Comparison of ENCODE assay signal across 8 cellular contexts in the genomic region with DNA sequence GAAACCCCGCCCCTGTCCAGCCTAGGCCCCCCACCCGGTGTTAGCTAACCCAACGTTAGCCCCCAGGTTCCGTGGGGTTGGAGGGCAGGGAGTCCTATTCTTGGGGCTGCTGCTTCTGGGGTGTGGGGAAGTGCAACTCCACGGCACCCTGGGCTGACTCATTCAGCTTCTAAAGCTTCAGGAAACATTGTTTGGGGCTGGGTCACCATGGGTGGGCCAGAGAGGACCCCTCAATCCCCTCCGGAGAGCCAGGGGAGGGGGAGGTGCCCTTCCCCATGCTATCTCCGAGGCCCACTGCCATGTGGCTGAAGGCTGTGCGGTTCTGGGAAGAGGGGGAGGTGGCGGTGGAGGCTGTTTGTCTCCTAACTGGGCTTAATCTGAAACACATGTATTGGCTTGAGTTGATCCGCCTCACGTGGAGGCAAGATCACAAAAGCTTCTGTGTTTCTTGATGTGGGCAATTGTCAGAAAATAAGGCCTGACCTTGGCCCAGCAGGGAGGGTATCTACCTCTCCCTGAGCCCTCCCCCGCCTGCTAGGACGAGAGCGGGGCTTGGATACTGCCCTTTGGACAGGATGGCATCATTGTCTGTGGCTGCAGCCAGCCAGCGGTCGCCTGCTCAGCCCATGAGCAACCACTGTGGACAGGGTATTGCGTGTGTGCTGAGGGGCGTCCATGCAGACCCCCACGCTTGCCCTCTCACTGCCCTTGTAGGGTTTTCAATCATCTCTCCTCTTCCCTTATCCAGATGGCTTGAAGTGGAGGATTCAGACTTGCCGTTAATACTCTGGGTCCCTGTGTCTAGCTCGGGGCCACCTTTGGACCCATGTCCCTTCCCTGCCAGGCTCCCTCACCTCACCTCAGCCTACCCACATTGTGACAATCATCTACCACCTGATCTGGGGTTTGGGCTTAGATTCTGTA. TPM values are rescaled to one million over a fixed set of nuclear protein-coding genes. Genes with fewer than 3 reads are reported as not detected.
DNase-seq lines count a peak whose midpoint lies in the region; ATAC-seq, FAIRE-seq and TF ChIP-seq lines count a peak whose summit lies in the region.

No MANE protein-coding gene starts in this region.

- no peaks in the 10 kb centered on the region for H3K9me3 Mint-ChIP-seq in stimulated activated memory B cell treated with anti-CD40 and anti-IgM and Interleukin-4, amounts not matched to agents 10 μg/mL and 1 μg/mL and 100 μg/mL, for 72 hours

- DNase-seq in AG04449 (ENCODE audit: low read depth, low spot score) = no peak
- DNase-seq in HuH-7 (ENCODE audit: low spot score) = peak; percentile 46
- peak in 2 of 7 donors; percentile 32 to 36 for DNase-seq in adrenal gland
- DNase-seq in urothelium cell line (ENCODE audit: low spot score) = no peak
- no peak for DNase-seq in NCI-H446 treated with DMSO at 0.1 percent for 48 hours (lab: John Stamatoyannopoulos, UW)
- no peak for DNase-seq in NCI-H1092 treated with DMSO at 0.1 percent for 48 hours (lab: John Stamatoyannopoulos, UW)

- TF ChIP-seq CTCF in AG04449 (IDR thresholded peaks at IDR 0.05; ENCODE audit: insufficient read depth, low read length, missing control alignments) (no peak), adrenal gland (IDR thresholded peaks at IDR 0.05) (no peak)

- H3K27ac Mint-ChIP-seq in stimulated activated memory B cell treated with anti-CD40 and anti-IgM and Interleukin-4, amounts not matched to agents 10 μg/mL and 1 μg/mL and 100 μg/mL, for 72 hours = peak overlapping the region; percentile 69

- TF ChIP-seq POLR2A in adrenal gland (IDR thresholded peaks at IDR 0.05) = no peak

- CTCF ChIA-PET in AG04449 (lab: Yijun Ruan, JAX) = interaction anchor here (1.1 to 2.4 kb wide), 5 partner anchors 11 to 42 kb away, joined by 3 to 12 read pairs (median 5); no protein-coding TSS in a partner anchor

- H3K4me1 ChIP-seq in adrenal gland (replicated peaks in 1 of 2) (peaks cover 0 to 20% of the 10 kb centered on the region in 2 donors), iPS-15b (ENCODE audit: control insufficient read depth, insufficient read depth, low read length) (peaks cover 13% of the 10 kb centered on the region)

- no peaks in the 10 kb centered on the region for H3K36me3 Mint-ChIP-seq in stimulated activated memory B cell treated with anti-CD40 and anti-IgM and Interleukin-4, amounts not matched to agents 10 μg/mL and 1 μg/mL and 100 μg/mL, for 72 hours

- H3K4me3 Mint-ChIP-seq in stimulated activated memory B cell treated with anti-CD40 and anti-IgM and Interleukin-4, amounts not matched to agents 10 μg/mL and 1 μg/mL and 100 μg/mL, for 72 hours = no peak overlapping the region

- POLR2A ChIA-PET in AG04449 (lab: Yijun Ruan, JAX) = interaction anchor here (0.6 to 2.4 kb wide), 2 partner anchors 46 to 480 kb away, joined by 4 to 10 read pairs; no protein-coding TSS in a partner anchor

- intact Hi-C loops in adrenal gland (cut with DNase I) = no loop called here

- peaks cover 8% of the 10 kb centered on the region for H3K27me3 Mint-ChIP-seq in stimulated activated memory B cell treated with anti-CD40 and anti-IgM and Interleukin-4, amounts not matched to agents 10 μg/mL and 1 μg/mL and 100 μg/mL, for 72 hours

- no peaks in the 10 kb centered on the region for H3K36me3 ChIP-seq in adrenal gland (replicated peaks in 1 of 2)
- no peaks in the 10 kb centered on the region for H3K36me3 ChIP-seq in iPS-15b (ENCODE audit: control insufficient read depth, insufficient read depth, low read length)

- no peak for FAIRE-seq in urothelium cell line (lab: Jason Lieb, UNC)

- peaks cover 51% of the 10 kb centered on the region for H3K4me1 Mint-ChIP-seq in stimulated activated memory B cell treated with anti-CD40 and anti-IgM and Interleukin-4, amounts not matched to agents 10 μg/mL and 1 μg/mL and 100 μg/mL, for 72 hours

- H3K4me3 ChIP-seq in AG04449 (ENCODE audit: low read depth, low read length) = peak overlapping the region; percentile 67
- peak overlapping the region in 1 of 4 donors; percentile 14 for H3K4me3 ChIP-seq in adrenal gland
- H3K4me3 ChIP-seq in iPS-15b (ENCODE audit: low read depth, low read length) = peak overlapping the region; percentile 32

- peak overlapping the region in 4 of 5 donors; percentile 36 to 83 (median 74) for H3K27ac ChIP-seq in adrenal gland

- 36 to 67% (median 45%) methylated on average over 4 to 21 of the region's 21 CpGs for WGBS in adrenal gland, 4 donors

- no peak overlapping the region for H3K9ac ChIP-seq in iPS-15b (ENCODE audit: low read depth, low read length)

- no peaks in the 10 kb centered on the region for H3K27me3 ChIP-seq in adrenal gland
- no peaks in the 10 kb centered on the region for H3K27me3 ChIP-seq in iPS-15b (ENCODE audit: control insufficient read depth, insufficient read depth, low read length)

- H3K9me3 ChIP-seq in adrenal gland (replicated peaks in 1 of 3) (no peaks in the 10 kb centered on the region), iPS-15b (ENCODE audit: control insufficient read depth, insufficient read depth, low read length) (no peaks in the 10 kb centered on the region)

- ATAC-seq in stimulated activated memory B cell treated with anti-CD40 and anti-IgM and Interleukin-4, amounts not matched to agents 10 μg/mL and 1 μg/mL and 100 μg/mL, for 72 hours = peak; percentile 68

RNA-seq across cellular contexts. Expression of a gene that starts 1.3 kb away (rescaled TPM):
- total RNA-seq in adrenal gland = 100 to 1,000 TPM in 5 of 8 donors, 10 to 100 TPM in 3; 72.8 to 290 (median 120) TPM
- 100 to 1,000 TPM in 2 of 3 donors, 10 to 100 TPM in 1; 70.4 to 310 (median 121) TPM for polyA plus RNA-seq in adrenal gland

RNA-seq across cellular contexts. Expression of a gene that starts 20.5 kb away (rescaled TPM):
- total RNA-seq in adrenal gland = 1 to 10 TPM; 1.3 to 3.7 (median 2.4) TPM
- polyA plus RNA-seq in adrenal gland = 1 to 10 TPM in 2 of 3 donors, under 1 TPM in 1; 0.59 to 6.4 (median 5.2) TPM

RNA-seq across cellular contexts. Expression of a gene that starts 38.7 kb away (rescaled TPM):
- total RNA-seq in adrenal gland = 10 to 100 TPM; 28.0 to 88.8 (median 44.6) TPM
- 10 to 100 TPM in 2 of 3 donors, 1 to 10 TPM in 1; 4.9 to 52.3 (median 20.2) TPM for polyA plus RNA-seq in adrenal gland

RNA-seq across cellular contexts. Expression of a gene that starts 53.0 kb away (rescaled TPM):
- 10 to 100 TPM in 5 of 8 donors, 1 to 10 TPM in 3; 6.8 to 48.7 (median 11.4) TPM for total RNA-seq in adrenal gland
- polyA plus RNA-seq in adrenal gland = 10 to 100 TPM in 1 of 3 donors, 1 to 10 TPM in 2; 4.3 to 58.8 (median 7.2) TPM
